ENCODE assay signal across 23 cellular contexts in the genomic region with DNA sequence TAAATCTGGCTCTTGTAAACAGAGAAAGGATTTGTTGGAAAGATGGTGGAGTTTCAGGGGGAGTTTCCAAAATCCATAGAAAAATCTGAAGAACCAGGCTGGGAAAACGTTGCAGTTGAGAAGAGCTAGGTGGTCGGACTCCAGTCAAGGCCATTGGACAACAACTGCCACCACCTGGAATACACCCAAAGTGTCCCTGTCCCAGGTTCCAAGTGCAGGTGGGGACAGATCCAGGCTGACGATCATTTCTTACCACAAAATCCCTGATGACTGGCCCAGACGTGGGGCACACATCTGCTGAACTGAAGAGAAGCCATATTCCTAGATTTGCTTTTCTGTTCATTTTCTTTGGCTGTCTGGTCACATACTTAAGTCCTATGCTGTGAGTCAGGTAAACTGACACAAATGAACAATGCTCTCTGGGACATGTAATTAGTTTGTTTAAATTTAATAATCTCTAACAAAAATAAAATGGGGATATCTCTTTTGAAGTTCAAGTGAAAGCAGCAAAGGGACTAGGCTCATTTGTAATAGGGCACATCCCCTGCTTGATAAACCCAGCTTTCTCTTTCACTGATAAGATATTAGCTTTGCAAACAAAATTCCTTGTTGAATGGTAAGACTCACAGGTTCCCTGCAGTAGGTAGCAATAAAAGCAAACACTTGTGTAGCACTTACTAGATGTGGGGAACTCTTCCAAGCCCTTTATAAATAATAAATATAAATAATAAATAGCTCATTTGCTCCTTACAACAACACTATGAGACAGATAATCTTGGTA.
"Had no signal": no experiment of that assay in that cellular context is flagged by ENCODE, and none has a peak within 500 bp of the region (broad histone marks: within the 10 kb centered on the region; RNA-seq: fewer than 3 reads in every experiment).

No MANE protein-coding gene starts in this region.

- H3K36me3 ChIP-seq: MG63, SJSA1 had no signal

- H3K4me3 ChIP-seq: MG63, SJSA1, SK-N-MC had no signal

- DNase-seq: Karpas-422, KG1, MG63, NCI-H1092 treated with DMSO at 0.1 percent for 48 hours, NCI-H1436, NCI-H187, NCI-H2029, NCI-H2081 treated with DMSO at 0.1 percent for 48 hours, NCI-H2171, NCI-H226, NCI-H446, NCI-H510A, NCI-H524 treated with DMSO at 0.1 percent for 48 hours, NCI-H69, NCI-H774, Right ventricle myocardium superior, RPMI8226, SIG-M5 had no signal

- H3K27ac ChIP-seq: HL-60, SJSA1, SK-N-MC had no signal

- FAIRE-seq: HTR-8/SVneo, RCC 7860 had no signal

- H3K27me3 ChIP-seq: MG63, SJSA1 had no signal

- H3K9me3 ChIP-seq: MG63, SJSA1 had no signal
